13 cellular contexts compared by ENCODE assay signal in the genomic region with DNA sequence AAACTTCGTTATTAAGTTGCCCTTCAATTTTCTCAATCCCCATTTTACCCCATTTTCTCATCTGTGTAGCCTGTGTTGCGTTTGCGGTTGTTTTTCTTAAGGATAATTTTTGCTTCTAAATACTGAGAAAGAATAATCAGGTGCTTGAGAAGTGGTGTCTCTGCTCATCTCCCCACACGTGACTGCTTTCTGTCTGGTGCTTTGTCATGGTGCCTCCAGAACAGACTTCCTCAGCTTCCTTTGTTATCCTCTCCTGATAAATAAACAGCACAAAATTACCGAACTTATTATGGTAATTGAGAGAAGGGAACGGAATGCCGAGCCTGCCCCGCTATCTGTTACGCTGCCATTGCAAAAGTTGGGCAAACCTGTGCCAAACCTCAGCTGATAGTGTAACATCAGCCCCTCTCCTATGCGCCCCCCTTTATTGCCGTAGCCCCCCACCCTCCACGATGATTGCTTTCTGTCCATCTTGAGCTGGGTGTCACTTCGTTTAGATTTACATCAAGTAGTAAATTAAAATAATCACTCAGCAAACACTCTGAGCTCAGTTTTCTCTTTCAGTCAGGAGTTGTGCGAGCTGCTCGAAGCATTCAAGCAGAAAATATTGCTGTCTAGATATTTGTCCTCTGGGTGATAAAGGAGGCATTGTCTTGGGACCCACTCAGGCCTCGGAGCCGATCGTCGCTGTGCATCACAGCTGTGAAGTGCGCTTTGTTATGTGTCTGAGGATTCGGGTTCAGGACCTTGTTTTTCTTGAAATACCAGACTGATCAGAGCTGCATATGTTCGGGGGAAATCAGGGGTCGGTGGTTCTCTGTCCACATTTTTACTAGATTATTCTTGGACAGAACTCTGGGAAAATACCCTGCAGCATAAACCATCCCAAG.
DNase-seq lines count a peak whose midpoint lies in the region; ATAC-seq and TF ChIP-seq lines count a peak whose summit lies in the region.
"Had no signal": no experiment of that assay in that cellular context is flagged by ENCODE, and none has a peak within 500 bp of the region (broad histone marks: within the 10 kb centered on the region; RNA-seq: fewer than 3 reads in every experiment).

No MANE protein-coding gene starts in this region.

- H3K4me1 Mint-ChIP-seq in chondrocyte (ENCODE audit: low read depth): peaks cover 8% of the 10 kb centered on the region
- H3K4me1 Mint-ChIP-seq: stimulated activated memory B cell treated with anti-CD40 and anti-IgM and Interleukin-4, amounts not matched to agents 10 μg/mL and 1 μg/mL and 100 μg/mL, for 72 hours had no signal

- peak overlapping the region; percentile 29 for H3K4me3 ChIP-seq in astrocyte of the cerebellum (ENCODE audit: low read depth, low read length)

- in situ Hi-C loops in astrocyte of the cerebellum (cut with HindIII; ENCODE audit: low sequenced_read_pairs): no loop called here

- H3K27ac Mint-ChIP-seq in chondrocyte (ENCODE audit: unreplicated experiment): no peak overlapping the region
- H3K27ac Mint-ChIP-seq: stimulated activated memory B cell treated with anti-CD40 and anti-IgM and Interleukin-4, amounts not matched to agents 10 μg/mL and 1 μg/mL and 100 μg/mL, for 72 hours had no signal

- no peaks in the 10 kb centered on the region for H3K9me3 Mint-ChIP-seq in chondrocyte (ENCODE audit: low read depth)
- H3K9me3 Mint-ChIP-seq: stimulated activated memory B cell treated with anti-CD40 and anti-IgM and Interleukin-4, amounts not matched to agents 10 μg/mL and 1 μg/mL and 100 μg/mL, for 72 hours had no signal

- H3K27me3 Mint-ChIP-seq in chondrocyte (ENCODE audit: low read depth): peaks cover 17% of the 10 kb centered on the region

- no peak for TF ChIP-seq CTCF in astrocyte of the cerebellum (IDR thresholded peaks at IDR 0.05; ENCODE audit: low read depth, low read length, missing control alignments)
- TF ChIP-seq CTCF in chondrocyte (IDR thresholded peaks at IDR 0.05): no peak

- no peak overlapping the region for H3K4me3 Mint-ChIP-seq in chondrocyte (ENCODE audit: unreplicated experiment)
- H3K4me3 Mint-ChIP-seq: stimulated activated memory B cell treated with anti-CD40 and anti-IgM and Interleukin-4, amounts not matched to agents 10 μg/mL and 1 μg/mL and 100 μg/mL, for 72 hours had no signal

- no peaks in the 10 kb centered on the region for H3K36me3 Mint-ChIP-seq in chondrocyte (ENCODE audit: low read depth)
- H3K36me3 Mint-ChIP-seq: stimulated activated memory B cell treated with anti-CD40 and anti-IgM and Interleukin-4, amounts not matched to agents 10 μg/mL and 1 μg/mL and 100 μg/mL, for 72 hours had no signal

- DNase-seq in Ammon's horn (ENCODE audit: low spot score): peak; percentile 81
- peak; percentile 83 for DNase-seq in NCI-H146 (lab: John Stamatoyannopoulos, UW)
- no peak for DNase-seq in astrocyte of the cerebellum (ENCODE audit: low read depth)
- DNase-seq in medulla oblongata (ENCODE audit: extremely low spot score): peak; percentile 79
- DNase-seq in 8988T: no peak
- DNase-seq in chondrocyte (ENCODE audit: low spot score): no peak
- DNase-seq: activated effector memory CD4-positive, alpha-beta T cell treated with anti-CD3 and anti-CD28 coated beads, Interleukin-2, amount 50 U/mL, for 16 hours; cerebellar nuclear complex had no signal

- ATAC-seq in HG03159 (IDR thresholded peaks at IDR 0.05; ENCODE audit: unreplicated experiment): no peak
- no peak for ATAC-seq in activated CD4-positive, CD25-positive, alpha-beta regulatory T cell treated with anti-CD3 and anti-CD28 coated beads, Interleukin-2, amount 50 U/mL, for 24 hours
- ATAC-seq: HCT116; left lobe of liver; stimulated activated memory B cell treated with anti-CD40 and anti-IgM and Interleukin-4, amounts not matched to agents 10 μg/mL and 1 μg/mL and 100 μg/mL, for 72 hours had no signal

Comparison
In these comparisons a context has a peak if more than half of its experiments do, and no peak if none do; other contexts are left out.
1. DNase-seq: peak in Ammon's horn (single experiment), NCI-H146 (single experiment) and medulla oblongata (single experiment); none in astrocyte of the cerebellum (single experiment), 8988T (single experiment) and chondrocyte (single experiment).